10 cellular contexts compared by ENCODE assay signal in the genomic region with DNA sequence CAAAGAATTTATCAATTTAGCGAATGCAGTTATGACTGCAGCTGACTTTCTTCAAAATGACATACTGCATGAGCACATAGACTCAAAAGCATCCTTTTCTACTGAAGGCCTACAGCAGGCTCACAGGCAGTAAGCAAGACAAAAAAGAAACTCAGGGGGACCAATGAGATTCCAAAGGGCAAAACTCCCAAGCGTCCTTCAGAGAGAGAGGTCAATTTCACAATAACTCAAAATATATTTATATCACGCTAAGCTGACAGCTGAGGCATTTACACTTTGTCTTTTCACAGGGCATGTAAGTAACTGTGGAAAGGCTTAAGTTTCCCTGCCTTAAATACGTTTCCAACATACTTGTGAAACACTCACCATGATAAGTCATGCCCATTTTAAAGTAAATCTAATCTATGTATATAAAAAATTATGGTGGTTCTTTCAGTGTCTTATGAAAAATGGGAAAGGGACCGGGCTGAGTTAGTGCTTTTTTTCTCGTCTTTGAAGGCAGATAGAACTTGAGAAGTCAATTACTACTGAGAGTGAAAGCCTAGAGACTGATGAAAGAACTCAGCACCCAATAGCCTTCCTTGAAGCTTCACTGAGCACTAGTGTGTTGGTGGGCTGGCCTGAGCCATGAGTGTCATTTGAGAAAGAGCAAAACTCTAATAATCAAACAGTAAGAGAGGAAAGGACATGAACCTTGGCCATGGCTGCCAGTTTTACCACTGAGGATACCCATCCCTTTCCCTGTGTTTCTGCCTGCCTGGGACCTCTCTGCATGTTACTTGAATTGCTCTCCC.
"Had no signal": no experiment of that assay in that cellular context is flagged by ENCODE, and none has a peak within 500 bp of the region (broad histone marks: within the 10 kb centered on the region; RNA-seq: fewer than 3 reads in every experiment).

No MANE protein-coding gene starts in this region.

- H3K4me3 ChIP-seq: left lung, stomach, thoracic aorta, vagina had no signal

- H3K9me3 ChIP-seq: left lung, stomach, thoracic aorta, vagina had no signal

- H3K27me3 ChIP-seq: left lung, stomach, vagina had no signal

- H3K36me3 ChIP-seq: left lung, stomach, thoracic aorta, vagina had no signal

- H3K27ac ChIP-seq: stomach, thoracic aorta, vagina had no signal

- H3K4me1 ChIP-seq: vagina had no signal

- DNase-seq: activated naive CD4-positive, alpha-beta T cell treated with anti-CD3 and anti-CD28 coated beads, Interleukin-2, amount 10 ng/mL, durations not matched to agents 7 days and 5 days; dermis blood vessel endothelial cell; erythroblast; foreskin fibroblast; glutamatergic neuron; left lung; mesendoderm; stomach had no signal
